Comparison of ENCODE assay signal across 8 cellular contexts in the genomic region with DNA sequence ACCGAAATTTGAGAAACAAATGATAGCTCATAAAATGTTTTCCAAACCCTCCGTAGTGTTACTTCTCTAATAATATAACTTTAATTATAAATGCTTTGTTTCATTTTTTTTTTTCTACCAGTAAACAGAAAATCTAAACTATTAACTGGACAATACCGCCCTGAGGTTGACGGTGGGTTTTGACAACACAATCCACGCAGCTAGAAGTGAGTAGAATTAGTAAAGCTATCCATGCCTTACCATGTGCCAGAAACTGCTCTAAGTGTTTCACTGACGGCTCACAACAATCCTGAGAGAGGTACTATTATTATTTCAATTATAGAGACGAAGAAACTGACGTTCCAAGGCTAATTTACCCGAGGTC. TPM values are rescaled to one million over a fixed set of nuclear protein-coding genes. Genes with fewer than 3 reads are reported as not detected.
DNase-seq lines count a peak whose midpoint lies in the region; ATAC-seq and TF ChIP-seq lines count a peak whose summit lies in the region.

No MANE protein-coding gene starts in this region.

- peak overlapping the region; percentile 96 for H4K12ac ChIP-seq in trophoblast cell (ENCODE audit: low read depth, low read length)

- peak overlapping the region; percentile 89 for H3K4ac ChIP-seq in trophoblast cell (ENCODE audit: low read depth, low read length)

- H2BK12ac ChIP-seq in trophoblast cell (ENCODE audit: low read length) = no peak overlapping the region

- H3K9me3 ChIP-seq in OCI-LY3 (ENCODE audit: insufficient read depth, low read length) (no peaks in the 10 kb centered on the region), esophagus (ENCODE audit: control insufficient read depth in 2 of 2, insufficient read depth in 1 of 2, low read depth in 1 of 2, low read length in 1 of 2) (no peaks in the 10 kb centered on the region), trophoblast cell (ENCODE audit: insufficient read depth, low read depth, low read length) (no peaks in the 10 kb centered on the region)

- H3K9ac ChIP-seq in OCI-LY3 (ENCODE audit: low read length) = peak overlapping the region; percentile 85
- peak overlapping the region; percentile 99 for H3K9ac ChIP-seq in trophoblast cell (ENCODE audit: low read length)

- H3K4me3 ChIP-seq in OCI-LY3 (ENCODE audit: low read length) (peak overlapping the region; percentile 91), esophagus (ENCODE audit: low read depth in 1 of 2, low read length in 2 of 2) (peak overlapping the region; percentile 85 to 91), trophoblast cell (ENCODE audit: low read depth, low read length) (peak overlapping the region; percentile 100)

- H2BK120ac ChIP-seq in trophoblast cell (ENCODE audit: insufficient read depth, low read length, poor library complexity) = peak overlapping the region; percentile 88

- H4K91ac ChIP-seq in trophoblast cell (ENCODE audit: low read depth, low read length) = peak overlapping the region; percentile 89

- peak overlapping the region; percentile 58 for H2AFZ ChIP-seq in OCI-LY3 (ENCODE audit: low read depth, low read length)
- peak overlapping the region; percentile 97 for H2AFZ ChIP-seq in trophoblast cell (ENCODE audit: insufficient read depth, low read length, poor library complexity)

- DNase-seq in trophoblast cell = peak in 1 of 2 donors; percentile 9
- DNase-seq in effector CD4-positive, alpha-beta T cell = no peak
- DNase-seq in SKM-1 treated with dmso at 0.1 percent for 144 hours (lab: John Stamatoyannopoulos, UW; ENCODE audit: unreplicated experiment) = no peak
- DNase-seq in C1 segment of cervical spinal cord (lab: John Stamatoyannopoulos, UW) = no peak
- no peak for DNase-seq in RPMI8226

- H3K4me2 ChIP-seq in OCI-LY3 (ENCODE audit: low read length) (peak overlapping the region; percentile 83), trophoblast cell (ENCODE audit: low read length) (peak overlapping the region; percentile 81)

- H3K27ac ChIP-seq in OCI-LY3 (ENCODE audit: low read length) (peak overlapping the region; percentile 69), esophagus (ENCODE audit: low read depth in 2 of 2, low read length in 1 of 2) (peak overlapping the region; percentile 90 to 95), trophoblast cell (ENCODE audit: low read depth, low read length) (peak overlapping the region; percentile 2)

- H3K4me1 ChIP-seq in OCI-LY3 (ENCODE audit: low read length) = peaks cover 9% of the 10 kb centered on the region
- peaks cover 0 to 6% of the 10 kb centered on the region in 2 donors for H3K4me1 ChIP-seq in esophagus (ENCODE audit: control insufficient read depth in 2 of 2, insufficient read depth in 2 of 2, low read length in 1 of 2)
- peaks cover 0 to 4% of the 10 kb centered on the region in 2 experiments for H3K4me1 ChIP-seq in trophoblast cell (ENCODE audit: control insufficient read depth in 1 of 2, insufficient read depth in 2 of 2, low read length in 2 of 2)

- H3K23ac ChIP-seq in trophoblast cell (ENCODE audit: low read length) = no peak overlapping the region

- H3K79me1 ChIP-seq in trophoblast cell (ENCODE audit: low read length) = peaks cover 3% of the 10 kb centered on the region

- H3K27me3 ChIP-seq in OCI-LY3 (ENCODE audit: low read depth, low read length) = no peaks in the 10 kb centered on the region
- H3K27me3 ChIP-seq in esophagus (ENCODE audit: control insufficient read depth in 1 of 2, insufficient read depth in 2 of 2, low read length in 2 of 2) = no peaks in the 10 kb centered on the region
- H3K27me3 ChIP-seq in trophoblast cell (ENCODE audit: insufficient read depth, low read length) = no peaks in the 10 kb centered on the region

- H3K14ac ChIP-seq in trophoblast cell (ENCODE audit: low read length) = peak overlapping the region; percentile 94

- no peaks in the 10 kb centered on the region for H4K20me1 ChIP-seq in OCI-LY3 (ENCODE audit: insufficient read depth, low read length)

- H2BK5ac ChIP-seq in trophoblast cell (ENCODE audit: low read depth, low read length, poor library complexity) = peak overlapping the region; percentile 36

- no peak for TF ChIP-seq CTCF in OCI-LY3 (IDR thresholded peaks at IDR 0.05; ENCODE audit: low read depth, low read length)

- WGBS in esophagus, 2 donors = 5 to 7% methylated on average over 9 of the region's 9 CpGs
- no CpG with 5 or more reads among the region's 9 CpGs for WGBS in trophoblast cell (ENCODE audit: extremely low coverage, insufficient coverage, insufficient read length)

- H3K18ac ChIP-seq in trophoblast cell (ENCODE audit: low read length) = peak overlapping the region; percentile 94

- H2AK5ac ChIP-seq in trophoblast cell (ENCODE audit: low read length) = no peak overlapping the region

- H4K8ac ChIP-seq in trophoblast cell (ENCODE audit: low read depth, low read length) = peak overlapping the region; percentile 98

- ATAC-seq in GM21423 (IDR thresholded peaks at IDR 0.05; ENCODE audit: unreplicated experiment) = peak; percentile 10

- H3K79me2 ChIP-seq in OCI-LY3 (ENCODE audit: low read length) = peaks cover 21% of the 10 kb centered on the region
- H3K79me2 ChIP-seq in trophoblast cell (ENCODE audit: control insufficient read depth, insufficient read depth, low read length, poor library complexity) = peaks cover 2% of the 10 kb centered on the region

- H3K36me3 ChIP-seq in OCI-LY3 (replicated peaks; ENCODE audit: low read depth, low read length) = no peaks in the 10 kb centered on the region
- no peaks in the 10 kb centered on the region for H3K36me3 ChIP-seq in esophagus (ENCODE audit: control insufficient read depth in 2 of 2, insufficient read depth in 2 of 2, low read length in 1 of 2)
- H3K36me3 ChIP-seq in trophoblast cell (ENCODE audit: control insufficient read depth in 1 of 2, insufficient read depth in 2 of 2, low read length in 2 of 2) = no peaks in the 10 kb centered on the region

RNA-seq across cellular contexts. Expression of gene NDUFAF1, which starts 0.4 kb away (rescaled TPM):
- 10 to 100 TPM in 1 of 2 donors, 1 to 10 TPM in 1; 9.2 to 19.0 TPM for polyA plus RNA-seq in esophagus
- polyA plus RNA-seq in trophoblast cell (2013) = 14.9 and 15.0 TPM in 2 replicates

RNA-seq across cellular contexts. Expression of gene RTF1, which starts 15.0 kb away (rescaled TPM):
- polyA plus RNA-seq in esophagus = 10 to 100 TPM; 12.2 to 16.2 TPM
- polyA plus RNA-seq in trophoblast cell (2013) = 38.4 and 40.9 TPM in 2 replicates

Comparison
In these comparisons a context has a peak if more than half of its experiments do, and no peak if none do; other contexts are left out.
1. H3K27ac ChIP-seq: peak in every context shown above with its lines; median percentile 92 in esophagus; 69 in OCI-LY3; 2 in trophoblast cell.